Comparison of ENCODE assay signal across 1 cellular context in the genomic region with DNA sequence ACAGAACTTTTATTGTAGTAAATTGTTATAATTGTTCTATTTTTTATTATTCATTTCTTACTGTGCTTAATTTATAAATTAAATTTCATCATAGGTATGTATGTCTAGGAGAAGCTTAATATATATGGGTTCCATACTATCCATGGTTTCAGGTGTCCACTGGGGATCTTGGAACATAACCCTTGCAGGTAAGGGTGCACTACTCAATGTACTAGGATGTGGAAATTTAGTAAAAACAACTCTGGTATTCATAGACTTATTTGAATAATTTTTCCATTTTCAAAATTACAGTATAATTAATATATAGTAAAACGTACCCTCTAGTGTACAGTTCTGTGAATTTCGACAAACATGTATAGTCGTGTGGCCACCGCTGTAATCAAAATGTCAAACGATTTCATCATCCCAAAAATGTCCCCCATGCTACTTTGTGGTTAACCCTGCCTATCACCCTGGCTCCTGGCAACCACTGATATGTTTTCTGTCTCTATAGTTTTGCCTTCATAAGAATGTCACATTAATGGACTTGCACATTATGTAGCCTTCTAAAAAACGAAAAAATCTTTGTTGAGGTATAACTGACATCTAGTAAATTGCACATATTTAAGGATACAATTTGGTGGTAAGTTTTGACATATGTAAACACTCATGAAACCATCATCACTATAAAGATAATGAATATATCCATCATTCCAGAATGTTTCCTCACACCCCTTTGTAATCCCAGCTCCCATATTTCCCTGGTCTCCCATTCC.
TF ChIP-seq lines count a peak whose summit lies in the region.

No MANE protein-coding gene starts in this region.

TF ChIP-seq in K562, 482 proteins besides CTCF, POLR2A, EP300 and RAD21 (continued from another document and continues in another):
- TF ChIP-seq, protein P1, sequence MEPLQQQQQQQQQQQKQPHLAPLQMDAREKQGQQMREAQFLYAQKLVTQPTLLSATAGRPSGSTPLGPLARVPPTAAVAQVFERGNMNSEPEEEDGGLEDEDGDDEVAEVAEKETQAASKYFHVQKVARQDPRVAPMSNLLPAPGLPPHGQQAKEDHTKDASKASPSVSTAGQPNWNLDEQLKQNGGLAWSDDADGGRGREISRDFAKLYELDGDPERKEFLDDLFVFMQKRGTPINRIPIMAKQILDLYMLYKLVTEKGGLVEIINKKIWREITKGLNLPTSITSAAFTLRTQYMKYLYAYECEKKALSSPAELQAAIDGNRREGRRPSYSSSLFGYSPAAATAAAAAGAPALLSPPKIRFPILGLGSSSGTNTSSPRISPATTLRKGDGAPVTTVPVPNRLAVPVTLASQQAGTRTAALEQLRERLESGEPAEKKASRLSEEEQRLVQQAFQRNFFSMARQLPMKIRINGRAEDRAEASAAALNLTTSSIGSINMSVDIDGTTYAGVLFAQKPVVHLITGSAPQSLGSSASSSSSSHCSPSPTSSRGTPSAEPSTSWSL (CRISPR knock-in tag; IDR thresholded peaks at IDR 0.05; ENCODE audit: borderline replicate concordance): no peak
- TF ChIP-seq PYGO2 (tag; IDR thresholded peaks at IDR 0.05) (no peak), CBX2 (IDR thresholded peaks at IDR 0.05; ENCODE audit: insufficient read depth, low read length, poor library complexity, severe bottlenecking) (no peak), ZNF232 (CRISPR knock-in tag; IDR thresholded peaks at IDR 0.05) (no peak), ZNF764 (CRISPR knock-in tag; IDR thresholded peaks at IDR 0.05; ENCODE audit: low read depth) (no peak), CC2D1A (IDR thresholded peaks at IDR 0.05) (no peak), SNRNP70 (optimal IDR thresholded peaks at IDR 0.05; ENCODE audit: low read depth, low read length) (no peak), PREB (CRISPR knock-in tag; IDR thresholded peaks at IDR 0.05) (no peak), ZHX1 (conservative IDR thresholded peaks at IDR 0.05; ENCODE audit: low read length) (no peak), ZNF165 (CRISPR knock-in tag; IDR thresholded peaks at IDR 0.05; ENCODE audit: borderline replicate concordance) (no peak), RBM14 (IDR thresholded peaks at IDR 0.05; ENCODE audit: borderline replicate concordance, insufficient read depth, low read depth, low read length) (no peak), VEZF1 (CRISPR knock-in tag; IDR thresholded peaks at IDR 0.05) (peak; percentile 64), EGR1 (conservative IDR thresholded peaks at IDR 0.05) (no peak), IRF2 (CRISPR knock-in tag; IDR thresholded peaks at IDR 0.05) (no peak), EP400 (IDR thresholded peaks at IDR 0.05) (peak; percentile 92), CBX8 (IDR thresholded peaks at IDR 0.05; ENCODE audit: borderline replicate concordance, extremely low read depth, low read depth, low read length, poor library complexity, severe bottlenecking) (no peak), ID3 (CRISPR knock-in tag; IDR thresholded peaks at IDR 0.05) (peak; percentile 45; the same call in 1 of the 2 replicates), ID3 (tag; IDR thresholded peaks at IDR 0.05) (peak; percentile 96), ETV1 (tag; conservative IDR thresholded peaks at IDR 0.05; ENCODE audit: low read depth) (0 out of 2 replicates have a peak, but pooled peaks have one; percentile 9), MXI1 (IDR thresholded peaks at IDR 0.05; ENCODE audit: low read depth, low read length) (no peak), ZNF263 (CRISPR knock-in tag; IDR thresholded peaks at IDR 0.05; ENCODE audit: borderline replicate concordance) (no peak), ARID1B (IDR thresholded peaks at IDR 0.05) (peak; percentile 97), MNT (conservative IDR thresholded peaks at IDR 0.05) (peak; percentile 84 to 91), RBM25 (IDR thresholded peaks at IDR 0.05; ENCODE audit: low read depth, low read length, severe bottlenecking) (peak; percentile 6), HMG20B (CRISPR knock-in tag; IDR thresholded peaks at IDR 0.05) (no peak), TBL1XR1 (IDR thresholded peaks at IDR 0.05; ENCODE audit: low read length in 2 of 2) (peak; percentile 63 to 93; a peak in 3 of 4 replicates), ZNF140 (CRISPR knock-in tag; IDR thresholded peaks at IDR 0.05) (no peak), FOXK1 (CRISPR knock-in tag; IDR thresholded peaks at IDR 0.05; ENCODE audit: borderline replicate concordance) (no peak), ZNF780A (CRISPR knock-in tag; IDR thresholded peaks at IDR 0.05) (no peak), ZNF175 (CRISPR knock-in tag; IDR thresholded peaks at IDR 0.05; ENCODE audit: low read depth) (peak; percentile 92), HNRNPL (IDR thresholded peaks at IDR 0.05; ENCODE audit: low read depth, low read length) (no peak), NFE2L1 (tag; IDR thresholded peaks at IDR 0.05; ENCODE audit: borderline replicate concordance, low read depth) (no peak), NCOA1 (IDR thresholded peaks at IDR 0.05; ENCODE audit: low read depth) (peak; percentile 78), IRF9 (tag; IDR thresholded peaks at IDR 0.05) (peak; percentile 88), KLF10 (CRISPR knock-in tag; IDR thresholded peaks at IDR 0.05) (no peak), RHOXF2B (CRISPR knock-in tag; conservative IDR thresholded peaks at IDR 0.05) (no peak)
- TF ChIP-seq, protein P2, sequence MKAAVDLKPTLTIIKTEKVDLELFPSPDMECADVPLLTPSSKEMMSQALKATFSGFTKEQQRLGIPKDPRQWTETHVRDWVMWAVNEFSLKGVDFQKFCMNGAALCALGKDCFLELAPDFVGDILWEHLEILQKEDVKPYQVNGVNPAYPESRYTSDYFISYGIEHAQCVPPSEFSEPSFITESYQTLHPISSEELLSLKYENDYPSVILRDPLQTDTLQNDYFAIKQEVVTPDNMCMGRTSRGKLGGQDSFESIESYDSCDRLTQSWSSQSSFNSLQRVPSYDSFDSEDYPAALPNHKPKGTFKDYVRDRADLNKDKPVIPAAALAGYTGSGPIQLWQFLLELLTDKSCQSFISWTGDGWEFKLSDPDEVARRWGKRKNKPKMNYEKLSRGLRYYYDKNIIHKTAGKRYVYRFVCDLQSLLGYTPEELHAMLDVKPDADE (conservative IDR thresholded peaks at IDR 0.05; ENCODE audit: control insufficient read depth, low read depth, low read length): no peak
- TF ChIP-seq, protein P3, sequence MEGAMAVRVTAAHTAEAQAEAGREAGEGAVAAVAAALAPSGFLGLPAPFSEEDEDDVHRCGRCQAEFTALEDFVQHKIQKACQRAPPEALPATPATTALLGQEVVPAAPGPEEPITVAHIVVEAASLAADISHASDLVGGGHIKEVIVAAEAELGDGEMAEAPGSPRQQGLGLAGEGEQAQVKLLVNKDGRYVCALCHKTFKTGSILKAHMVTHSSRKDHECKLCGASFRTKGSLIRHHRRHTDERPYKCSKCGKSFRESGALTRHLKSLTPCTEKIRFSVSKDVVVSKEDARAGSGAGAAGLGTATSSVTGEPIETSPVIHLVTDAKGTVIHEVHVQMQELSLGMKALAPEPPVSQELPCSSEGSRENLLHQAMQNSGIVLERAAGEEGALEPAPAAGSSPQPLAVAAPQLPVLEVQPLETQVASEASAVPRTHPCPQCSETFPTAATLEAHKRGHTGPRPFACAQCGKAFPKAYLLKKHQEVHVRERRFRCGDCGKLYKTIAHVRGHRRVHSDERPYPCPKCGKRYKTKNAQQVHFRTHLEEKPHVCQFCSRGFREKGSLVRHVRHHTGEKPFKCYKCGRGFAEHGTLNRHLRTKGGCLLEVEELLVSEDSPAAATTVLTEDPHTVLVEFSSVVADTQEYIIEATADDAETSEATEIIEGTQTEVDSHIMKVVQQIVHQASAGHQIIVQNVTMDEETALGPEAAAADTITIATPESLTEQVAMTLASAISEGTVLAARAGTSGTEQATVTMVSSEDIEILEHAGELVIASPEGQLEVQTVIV (CRISPR knock-in tag; IDR thresholded peaks at IDR 0.05; ENCODE audit: borderline replicate concordance): no peak
- TF ChIP-seq, protein P4, sequence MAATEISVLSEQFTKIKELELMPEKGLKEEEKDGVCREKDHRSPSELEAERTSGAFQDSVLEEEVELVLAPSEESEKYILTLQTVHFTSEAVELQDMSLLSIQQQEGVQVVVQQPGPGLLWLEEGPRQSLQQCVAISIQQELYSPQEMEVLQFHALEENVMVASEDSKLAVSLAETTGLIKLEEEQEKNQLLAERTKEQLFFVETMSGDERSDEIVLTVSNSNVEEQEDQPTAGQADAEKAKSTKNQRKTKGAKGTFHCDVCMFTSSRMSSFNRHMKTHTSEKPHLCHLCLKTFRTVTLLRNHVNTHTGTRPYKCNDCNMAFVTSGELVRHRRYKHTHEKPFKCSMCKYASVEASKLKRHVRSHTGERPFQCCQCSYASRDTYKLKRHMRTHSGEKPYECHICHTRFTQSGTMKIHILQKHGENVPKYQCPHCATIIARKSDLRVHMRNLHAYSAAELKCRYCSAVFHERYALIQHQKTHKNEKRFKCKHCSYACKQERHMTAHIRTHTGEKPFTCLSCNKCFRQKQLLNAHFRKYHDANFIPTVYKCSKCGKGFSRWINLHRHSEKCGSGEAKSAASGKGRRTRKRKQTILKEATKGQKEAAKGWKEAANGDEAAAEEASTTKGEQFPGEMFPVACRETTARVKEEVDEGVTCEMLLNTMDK (IDR thresholded peaks at IDR 0.05; ENCODE audit: borderline replicate concordance, insufficient read depth, low read depth, low read length, poor library complexity, severe bottlenecking): no peak
- TF ChIP-seq, protein P5, sequence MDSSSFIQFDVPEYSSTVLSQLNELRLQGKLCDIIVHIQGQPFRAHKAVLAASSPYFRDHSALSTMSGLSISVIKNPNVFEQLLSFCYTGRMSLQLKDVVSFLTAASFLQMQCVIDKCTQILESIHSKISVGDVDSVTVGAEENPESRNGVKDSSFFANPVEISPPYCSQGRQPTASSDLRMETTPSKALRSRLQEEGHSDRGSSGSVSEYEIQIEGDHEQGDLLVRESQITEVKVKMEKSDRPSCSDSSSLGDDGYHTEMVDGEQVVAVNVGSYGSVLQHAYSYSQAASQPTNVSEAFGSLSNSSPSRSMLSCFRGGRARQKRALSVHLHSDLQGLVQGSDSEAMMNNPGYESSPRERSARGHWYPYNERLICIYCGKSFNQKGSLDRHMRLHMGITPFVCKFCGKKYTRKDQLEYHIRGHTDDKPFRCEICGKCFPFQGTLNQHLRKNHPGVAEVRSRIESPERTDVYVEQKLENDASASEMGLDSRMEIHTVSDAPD (CRISPR knock-in tag; IDR thresholded peaks at IDR 0.05): no peak
